9 cellular contexts compared by ENCODE assay signal in genomic region chr20:63737690-63737939, GRCh38. TPM values are rescaled to one million over a fixed set of nuclear protein-coding genes. Genes with fewer than 3 reads are reported as not detected.
A peak's percentile ranks its signal among the peaks of the same experiment; 100 is the strongest.
DNase-seq lines count a peak whose midpoint lies in the region; ATAC-seq and TF ChIP-seq lines count a peak whose summit lies in the region.
"Had no signal": no experiment of that assay in that cellular context is flagged by ENCODE, and none has a peak within 500 bp of the region (broad histone marks: within the 10 kb centered on the region; RNA-seq: fewer than 3 reads in every experiment).

No MANE protein-coding gene starts in this region.

- peaks cover 12% of the 10 kb centered on the region for H4K20me1 ChIP-seq in SK-N-SH (ENCODE audit: insufficient read depth)

- H3K27me3 ChIP-seq in SK-N-SH (ENCODE audit: insufficient read depth) (no peaks in the 10 kb centered on the region), esophagus muscularis mucosa (no peaks in the 10 kb centered on the region), sigmoid colon (peaks cover 0 to 10% (median 0%) of the 10 kb centered on the region in 3 donors)
- H3K27me3 ChIP-seq: cardiac muscle cell had no signal

- intact Hi-C loops in esophagus muscularis mucosa (cut with DNase I) = no loop called here
- intact Hi-C loops in sigmoid colon (cut with DNase I) = no loop called here
- intact Hi-C loops in sciatic nerve (cut with DNase I) = no loop called here

- WGBS in SK-N-SH (ENCODE audit: low lambda C conversion rate) = 98% methylated on average over 8 of the region's 25 CpGs
- WGBS in esophagus muscularis mucosa = 18% methylated on average over 11 of the region's 25 CpGs
- WGBS in sigmoid colon, 2 donors = 2 to 4% methylated on average over 25 of the region's 25 CpGs

- peaks cover 0 to 14% of the 10 kb centered on the region in 2 experiments; a peak in 1 of 4 replicates for H3K4me1 ChIP-seq in SK-N-SH (ENCODE audit: control insufficient read depth in 1 of 2, insufficient read depth in 2 of 2, low read depth in 1 of 2, low read length in 1 of 2)
- peaks cover 39 to 59% (median 49%) of the 10 kb centered on the region in 4 donors for H3K4me1 ChIP-seq in esophagus muscularis mucosa
- peaks cover 0 to 43% (median 36%) of the 10 kb centered on the region in 4 donors for H3K4me1 ChIP-seq in sigmoid colon

- H3K36me3 ChIP-seq in SK-N-SH (replicated peaks in 1 of 2; ENCODE audit: control insufficient read depth in 1 of 2, insufficient read depth in 2 of 2, low read length in 1 of 2) (peaks cover 0 to 29% of the 10 kb centered on the region in 2 experiments), KOPT-K1 (ENCODE audit: insufficient read depth, low read length) (peaks cover 36% of the 10 kb centered on the region), esophagus muscularis mucosa (peaks cover 28 to 55% (median 46%) of the 10 kb centered on the region in 4 donors), sigmoid colon (peaks cover 14 to 45% (median 22%) of the 10 kb centered on the region in 4 donors)

- POLR2A ChIA-PET in SK-N-SH (lab: Yijun Ruan, JAX) = no interaction called here

- H3F3A ChIP-seq in SK-N-SH (replicated peaks; ENCODE audit: insufficient read depth) = peaks cover 9% of the 10 kb centered on the region

- TF ChIP-seq EP300 in SK-N-SH (IDR thresholded peaks at IDR 0.05; ENCODE audit: borderline replicate concordance in 1 of 2, low read depth in 1 of 2, low read length in 1 of 2) = no peak
- TF ChIP-seq EP300 in esophagus muscularis mucosa (IDR thresholded peaks at IDR 0.05) = no peak
- TF ChIP-seq EP300 in sigmoid colon (IDR thresholded peaks at IDR 0.05) = no peak

- H3K27ac ChIP-seq in SK-N-SH (ENCODE audit: low read depth in 2 of 2, low read length in 1 of 2) (no peak overlapping the region), KOPT-K1 (ENCODE audit: low read depth, low read length, poor library complexity, severe bottlenecking) (peak overlapping the region; percentile 89), esophagus muscularis mucosa (replicated peaks in 1 of 4) (no peak overlapping the region), sigmoid colon (no peak overlapping the region)

- CTCF ChIA-PET in SK-N-SH (lab: Yijun Ruan, JAX) = interaction anchor here (1.7 kb wide), 1 partner anchor 38 kb away, joined by 6 read pairs; no protein-coding TSS in a partner anchor

- peaks cover 18% of the 10 kb centered on the region for H3K79me2 ChIP-seq in SK-N-SH (ENCODE audit: insufficient read depth)

- TF ChIP-seq POLR2A in esophagus muscularis mucosa (IDR thresholded peaks at IDR 0.05; ENCODE audit: low read depth) = no peak
- no peak for TF ChIP-seq POLR2A in sigmoid colon (IDR thresholded peaks at IDR 0.05)

- no peak overlapping the region for H3K9ac ChIP-seq in SK-N-SH

- H3K9me3 ChIP-seq in SK-N-SH (no peaks in the 10 kb centered on the region), KOPT-K1 (ENCODE audit: insufficient read depth, low read length, poor library complexity, severe bottlenecking) (no peaks in the 10 kb centered on the region), esophagus muscularis mucosa (no peaks in the 10 kb centered on the region), sigmoid colon (no peaks in the 10 kb centered on the region)

- H3K4me2 ChIP-seq in SK-N-SH = no peak overlapping the region

- H3K9me2 ChIP-seq in SK-N-SH = no peaks in the 10 kb centered on the region

- H2AFZ ChIP-seq in SK-N-SH (ENCODE audit: low read depth) = no peak overlapping the region

- DNase-seq in SK-N-SH (peak; percentile 38), esophagus muscularis mucosa (ENCODE audit: extremely low spot score) (no peak), sigmoid colon (no peak), DMS79 (lab: John Stamatoyannopoulos, UW) (no peak), sciatic nerve (ENCODE audit: low spot score) (no peak)

- TF ChIP-seq RAD21 in SK-N-SH (IDR thresholded peaks at IDR 0.05; ENCODE audit: low read length) = no peak

- H3K4me3 ChIP-seq in SK-N-SH (ENCODE audit: low read depth in 2 of 2, low read length in 1 of 2) (no peak overlapping the region), esophagus muscularis mucosa (peak overlapping the region; percentile 31 to 64 (median 44)), sigmoid colon (peak overlapping the region in 3 of 4 donors; percentile 21 to 66 (median 35))
- H3K4me3 ChIP-seq: cardiac muscle cell had no signal

- ATAC-seq in SK-N-SH treated with all-trans-retinoic acid at 6 μM for 48 hours (no peak), GM21825 (IDR thresholded peaks at IDR 0.05; ENCODE audit: unreplicated experiment) (no peak), sciatic nerve (no peak)

- no peak for TF ChIP-seq CTCF in SK-N-SH (IDR thresholded peaks at IDR 0.05)
- no peak for TF ChIP-seq CTCF in esophagus muscularis mucosa (IDR thresholded peaks at IDR 0.05)
- TF ChIP-seq CTCF in sigmoid colon (IDR thresholded peaks at IDR 0.05) = no peak

TF ChIP-seq in SK-N-SH, 30 proteins besides CTCF, POLR2A, EP300 and RAD21 (continues in another document):
- TF ChIP-seq FOXJ3 (CRISPR knock-in tag; IDR thresholded peaks at IDR 0.05) (no peak), GABPA (IDR thresholded peaks at IDR 0.05; ENCODE audit: low read depth) (no peak)
- TF ChIP-seq, protein P1, sequence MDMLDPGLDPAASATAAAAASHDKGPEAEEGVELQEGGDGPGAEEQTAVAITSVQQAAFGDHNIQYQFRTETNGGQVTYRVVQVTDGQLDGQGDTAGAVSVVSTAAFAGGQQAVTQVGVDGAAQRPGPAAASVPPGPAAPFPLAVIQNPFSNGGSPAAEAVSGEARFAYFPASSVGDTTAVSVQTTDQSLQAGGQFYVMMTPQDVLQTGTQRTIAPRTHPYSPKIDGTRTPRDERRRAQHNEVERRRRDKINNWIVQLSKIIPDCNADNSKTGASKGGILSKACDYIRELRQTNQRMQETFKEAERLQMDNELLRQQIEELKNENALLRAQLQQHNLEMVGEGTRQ (IDR thresholded peaks at IDR 0.05; ENCODE audit: borderline replicate concordance, low read depth, low read length) = no peak

TF ChIP-seq in SK-N-SH treated with all-trans-retinoic acid at 6 μM for 48 hours, 23 proteins besides CTCF, POLR2A, EP300 and RAD21 (continues in another document):
- TF ChIP-seq, protein P2, sequence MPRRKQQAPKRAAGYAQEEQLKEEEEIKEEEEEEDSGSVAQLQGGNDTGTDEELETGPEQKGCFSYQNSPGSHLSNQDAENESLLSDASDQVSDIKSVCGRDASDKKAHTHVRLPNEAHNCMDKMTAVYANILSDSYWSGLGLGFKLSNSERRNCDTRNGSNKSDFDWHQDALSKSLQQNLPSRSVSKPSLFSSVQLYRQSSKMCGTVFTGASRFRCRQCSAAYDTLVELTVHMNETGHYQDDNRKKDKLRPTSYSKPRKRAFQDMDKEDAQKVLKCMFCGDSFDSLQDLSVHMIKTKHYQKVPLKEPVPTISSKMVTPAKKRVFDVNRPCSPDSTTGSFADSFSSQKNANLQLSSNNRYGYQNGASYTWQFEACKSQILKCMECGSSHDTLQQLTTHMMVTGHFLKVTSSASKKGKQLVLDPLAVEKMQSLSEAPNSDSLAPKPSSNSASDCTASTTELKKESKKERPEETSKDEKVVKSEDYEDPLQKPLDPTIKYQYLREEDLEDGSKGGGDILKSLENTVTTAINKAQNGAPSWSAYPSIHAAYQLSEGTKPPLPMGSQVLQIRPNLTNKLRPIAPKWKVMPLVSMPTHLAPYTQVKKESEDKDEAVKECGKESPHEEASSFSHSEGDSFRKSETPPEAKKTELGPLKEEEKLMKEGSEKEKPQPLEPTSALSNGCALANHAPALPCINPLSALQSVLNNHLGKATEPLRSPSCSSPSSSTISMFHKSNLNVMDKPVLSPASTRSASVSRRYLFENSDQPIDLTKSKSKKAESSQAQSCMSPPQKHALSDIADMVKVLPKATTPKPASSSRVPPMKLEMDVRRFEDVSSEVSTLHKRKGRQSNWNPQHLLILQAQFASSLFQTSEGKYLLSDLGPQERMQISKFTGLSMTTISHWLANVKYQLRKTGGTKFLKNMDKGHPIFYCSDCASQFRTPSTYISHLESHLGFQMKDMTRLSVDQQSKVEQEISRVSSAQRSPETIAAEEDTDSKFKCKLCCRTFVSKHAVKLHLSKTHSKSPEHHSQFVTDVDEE (CRISPR knock-in tag; IDR thresholded peaks at IDR 0.05) = no peak
- TF ChIP-seq TOX (CRISPR knock-in tag; IDR thresholded peaks at IDR 0.05; ENCODE audit: borderline replicate concordance) = no peak
- TF ChIP-seq TCF4 (CRISPR knock-in tag; IDR thresholded peaks at IDR 0.05; ENCODE audit: borderline replicate concordance) = no peak
- no peak for TF ChIP-seq ZNF8 (CRISPR knock-in tag; IDR thresholded peaks at IDR 0.05)

RNA-seq across cellular contexts. Expression of gene LIME1, which starts 1.2 kb away (rescaled TPM):
- 10.9 and 12.3 TPM in 2 replicates for polyA plus RNA-seq in SK-N-SH (2012; rRNA removed)
- polyA plus RNA-seq in SK-N-SH (2012; cell fraction: cytosol; rRNA removed) = 1.0 and 2.1 TPM in 2 replicates
- 118 and 180 TPM in 2 replicates for polyA plus RNA-seq in SK-N-SH (2012; cell fraction: nucleus; rRNA removed)
- total RNA-seq in esophagus muscularis mucosa = 10 to 100 TPM in 2 of 4 donors, 1 to 10 TPM in 2; 9.4 to 15.4 (median 10.9) TPM
- total RNA-seq in sigmoid colon = 1 to 10 TPM; 4.6 to 7.8 (median 6.4) TPM
- polyA plus RNA-seq in sigmoid colon = 10 to 100 TPM in 1 of 3 donors, 1 to 10 TPM in 1, not detected in 1; 4.8 to 35.3 TPM
- 8.1 TPM for total RNA-seq in sciatic nerve

RNA-seq across cellular contexts. Expression of gene SLC2A4RG, which starts 2.0 kb away (rescaled TPM):
- polyA plus RNA-seq in SK-N-SH (2012; rRNA removed) (75.5 and 90.9 TPM in 2 replicates), sigmoid colon (10 to 100 TPM; 19.7 to 33.0 (median 33.0) TPM)
- 31.3 and 46.7 TPM in 2 replicates for polyA plus RNA-seq in SK-N-SH (2012; cell fraction: cytosol; rRNA removed)
- 338 and 518 TPM in 2 replicates for polyA plus RNA-seq in SK-N-SH (2012; cell fraction: nucleus; rRNA removed)
- total RNA-seq in esophagus muscularis mucosa (10 to 100 TPM; 41.4 to 67.1 (median 52.7) TPM), sigmoid colon (10 to 100 TPM; 25.2 to 78.2 (median 54.5) TPM), sciatic nerve (73.0 TPM)

RNA-seq across cellular contexts. Expression of gene ZGPAT, which starts 29.8 kb away (rescaled TPM):
- polyA plus RNA-seq in SK-N-SH (2012; rRNA removed) (33.7 and 36.8 TPM in 2 replicates), sigmoid colon (10 to 100 TPM; 24.0 to 44.9 (median 30.5) TPM)
- 9.8 and 14.3 TPM in 2 replicates for polyA plus RNA-seq in SK-N-SH (2012; cell fraction: cytosol; rRNA removed)
- 152 and 206 TPM in 2 replicates for polyA plus RNA-seq in SK-N-SH (2012; cell fraction: nucleus; rRNA removed)
- total RNA-seq in esophagus muscularis mucosa (10 to 100 TPM; 22.5 to 38.9 (median 28.6) TPM), sigmoid colon (10 to 100 TPM; 18.5 to 22.5 (median 19.6) TPM), sciatic nerve (23.8 TPM)

RNA-seq across cellular contexts. Expression of gene ARFRP1, which starts 29.8 kb away (rescaled TPM):
- polyA plus RNA-seq in SK-N-SH (2012; rRNA removed) = 65.4 and 72.8 TPM in 2 replicates
- 47.9 and 57.4 TPM in 2 replicates for polyA plus RNA-seq in SK-N-SH (2012; cell fraction: cytosol; rRNA removed)
- 132 and 145 TPM in 2 replicates for polyA plus RNA-seq in SK-N-SH (2012; cell fraction: nucleus; rRNA removed)
- total RNA-seq in esophagus muscularis mucosa = 10 to 100 TPM; 34.1 to 46.5 (median 44.6) TPM
- total RNA-seq in sigmoid colon = 10 to 100 TPM; 26.8 to 38.7 (median 28.8) TPM
- polyA plus RNA-seq in sigmoid colon = 10 to 100 TPM; 39.1 to 70.2 (median 45.6) TPM
- 49.1 TPM for total RNA-seq in sciatic nerve

RNA-seq across cellular contexts. Expression of gene TNFRSF6B, which starts 41.2 kb away (rescaled TPM):
- polyA plus RNA-seq in SK-N-SH (2012; rRNA removed) (8.2 and 9.4 TPM in 2 replicates), sigmoid colon (100 to 1,000 TPM in 1 of 3 donors, 1 to 10 TPM in 2; 1.2 to 186 (median 4.8) TPM)
- 3.6 and 6.1 TPM in 2 replicates for polyA plus RNA-seq in SK-N-SH (2012; cell fraction: cytosol; rRNA removed)
- polyA plus RNA-seq in SK-N-SH (2012; cell fraction: nucleus; rRNA removed) = 18.3 and 28.9 TPM in 2 replicates
- total RNA-seq in esophagus muscularis mucosa (10 to 100 TPM in 3 of 4 donors, 1 to 10 TPM in 1; 5.0 to 67.8 (median 26.5) TPM), sigmoid colon (10 to 100 TPM in 1 of 4 donors, 1 to 10 TPM in 3; 1.8 to 45.5 (median 4.2) TPM), sciatic nerve (6.1 TPM)

Comparison
In these comparisons a context has a peak if more than half of its experiments do, and no peak if none do; other contexts are left out.
1. H3K4me3 ChIP-seq: peak in esophagus muscularis mucosa (4 of 4) and sigmoid colon (3 of 4); none in SK-N-SH (0 of 2).